ENCODE assay signal across 2 cellular contexts in genomic region chr14:35374273-35374681, GRCh38.
TF ChIP-seq lines count a peak whose summit lies in the region.

No MANE protein-coding gene starts in this region.

TF ChIP-seq in SK-N-SH, 30 proteins besides CTCF, POLR2A, EP300 and RAD21 (continued from another document):
- TF ChIP-seq, protein P1, sequence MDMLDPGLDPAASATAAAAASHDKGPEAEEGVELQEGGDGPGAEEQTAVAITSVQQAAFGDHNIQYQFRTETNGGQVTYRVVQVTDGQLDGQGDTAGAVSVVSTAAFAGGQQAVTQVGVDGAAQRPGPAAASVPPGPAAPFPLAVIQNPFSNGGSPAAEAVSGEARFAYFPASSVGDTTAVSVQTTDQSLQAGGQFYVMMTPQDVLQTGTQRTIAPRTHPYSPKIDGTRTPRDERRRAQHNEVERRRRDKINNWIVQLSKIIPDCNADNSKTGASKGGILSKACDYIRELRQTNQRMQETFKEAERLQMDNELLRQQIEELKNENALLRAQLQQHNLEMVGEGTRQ (IDR thresholded peaks at IDR 0.05; ENCODE audit: borderline replicate concordance, low read depth, low read length) = no peak
- TF ChIP-seq SMC3 (IDR thresholded peaks at IDR 0.05; ENCODE audit: low read depth, low read length) (no peak), YY1 (IDR thresholded peaks at IDR 0.05; ENCODE audit: low read depth) (no peak)
- TF ChIP-seq, protein P2, sequence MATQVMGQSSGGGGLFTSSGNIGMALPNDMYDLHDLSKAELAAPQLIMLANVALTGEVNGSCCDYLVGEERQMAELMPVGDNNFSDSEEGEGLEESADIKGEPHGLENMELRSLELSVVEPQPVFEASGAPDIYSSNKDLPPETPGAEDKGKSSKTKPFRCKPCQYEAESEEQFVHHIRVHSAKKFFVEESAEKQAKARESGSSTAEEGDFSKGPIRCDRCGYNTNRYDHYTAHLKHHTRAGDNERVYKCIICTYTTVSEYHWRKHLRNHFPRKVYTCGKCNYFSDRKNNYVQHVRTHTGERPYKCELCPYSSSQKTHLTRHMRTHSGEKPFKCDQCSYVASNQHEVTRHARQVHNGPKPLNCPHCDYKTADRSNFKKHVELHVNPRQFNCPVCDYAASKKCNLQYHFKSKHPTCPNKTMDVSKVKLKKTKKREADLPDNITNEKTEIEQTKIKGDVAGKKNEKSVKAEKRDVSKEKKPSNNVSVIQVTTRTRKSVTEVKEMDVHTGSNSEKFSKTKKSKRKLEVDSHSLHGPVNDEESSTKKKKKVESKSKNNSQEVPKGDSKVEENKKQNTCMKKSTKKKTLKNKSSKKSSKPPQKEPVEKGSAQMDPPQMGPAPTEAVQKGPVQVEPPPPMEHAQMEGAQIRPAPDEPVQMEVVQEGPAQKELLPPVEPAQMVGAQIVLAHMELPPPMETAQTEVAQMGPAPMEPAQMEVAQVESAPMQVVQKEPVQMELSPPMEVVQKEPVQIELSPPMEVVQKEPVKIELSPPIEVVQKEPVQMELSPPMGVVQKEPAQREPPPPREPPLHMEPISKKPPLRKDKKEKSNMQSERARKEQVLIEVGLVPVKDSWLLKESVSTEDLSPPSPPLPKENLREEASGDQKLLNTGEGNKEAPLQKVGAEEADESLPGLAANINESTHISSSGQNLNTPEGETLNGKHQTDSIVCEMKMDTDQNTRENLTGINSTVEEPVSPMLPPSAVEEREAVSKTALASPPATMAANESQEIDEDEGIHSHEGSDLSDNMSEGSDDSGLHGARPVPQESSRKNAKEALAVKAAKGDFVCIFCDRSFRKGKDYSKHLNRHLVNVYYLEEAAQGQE (IDR thresholded peaks at IDR 0.05; ENCODE audit: low read depth, low read length) = no peak

TF ChIP-seq in SK-N-SH treated with all-trans-retinoic acid at 6 μM for 48 hours, 23 proteins besides CTCF, POLR2A, EP300 and RAD21 (continued from another document):
- TF ChIP-seq, protein P3, sequence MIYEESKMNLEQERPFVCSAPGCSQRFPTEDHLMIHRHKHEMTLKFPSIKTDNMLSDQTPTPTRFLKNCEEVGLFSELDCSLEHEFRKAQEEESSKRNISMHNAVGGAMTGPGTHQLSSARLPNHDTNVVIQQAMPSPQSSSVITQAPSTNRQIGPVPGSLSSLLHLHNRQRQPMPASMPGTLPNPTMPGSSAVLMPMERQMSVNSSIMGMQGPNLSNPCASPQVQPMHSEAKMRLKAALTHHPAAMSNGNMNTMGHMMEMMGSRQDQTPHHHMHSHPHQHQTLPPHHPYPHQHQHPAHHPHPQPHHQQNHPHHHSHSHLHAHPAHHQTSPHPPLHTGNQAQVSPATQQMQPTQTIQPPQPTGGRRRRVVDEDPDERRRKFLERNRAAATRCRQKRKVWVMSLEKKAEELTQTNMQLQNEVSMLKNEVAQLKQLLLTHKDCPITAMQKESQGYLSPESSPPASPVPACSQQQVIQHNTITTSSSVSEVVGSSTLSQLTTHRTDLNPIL (CRISPR knock-in tag; IDR thresholded peaks at IDR 0.05; ENCODE audit: low read depth) = no peak
- TF ChIP-seq CSDC2 (CRISPR knock-in tag; IDR thresholded peaks at IDR 0.05) (no peak), ZFP3 (CRISPR knock-in tag; IDR thresholded peaks at IDR 0.05) (no peak), ZNF565 (CRISPR knock-in tag; conservative IDR thresholded peaks at IDR 0.05; ENCODE audit: low read depth) (no peak), ZNF70 (CRISPR knock-in tag; IDR thresholded peaks at IDR 0.05) (no peak), ARNTL (CRISPR knock-in tag; IDR thresholded peaks at IDR 0.05; ENCODE audit: borderline replicate concordance, low read depth) (no peak)
- TF ChIP-seq, protein P4, sequence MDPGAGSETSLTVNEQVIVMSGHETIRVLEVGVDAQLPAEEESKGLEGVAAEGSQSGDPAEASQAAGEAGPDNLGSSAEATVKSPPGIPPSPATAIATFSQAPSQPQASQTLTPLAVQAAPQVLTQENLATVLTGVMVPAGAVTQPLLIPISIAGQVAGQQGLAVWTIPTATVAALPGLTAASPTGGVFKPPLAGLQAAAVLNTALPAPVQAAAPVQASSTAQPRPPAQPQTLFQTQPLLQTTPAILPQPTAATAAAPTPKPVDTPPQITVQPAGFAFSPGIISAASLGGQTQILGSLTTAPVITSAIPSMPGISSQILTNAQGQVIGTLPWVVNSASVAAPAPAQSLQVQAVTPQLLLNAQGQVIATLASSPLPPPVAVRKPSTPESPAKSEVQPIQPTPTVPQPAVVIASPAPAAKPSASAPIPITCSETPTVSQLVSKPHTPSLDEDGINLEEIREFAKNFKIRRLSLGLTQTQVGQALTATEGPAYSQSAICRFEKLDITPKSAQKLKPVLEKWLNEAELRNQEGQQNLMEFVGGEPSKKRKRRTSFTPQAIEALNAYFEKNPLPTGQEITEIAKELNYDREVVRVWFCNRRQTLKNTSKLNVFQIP (CRISPR knock-in tag; IDR thresholded peaks at IDR 0.05; ENCODE audit: borderline replicate concordance, low read depth) = no peak
- TF ChIP-seq, protein P5, sequence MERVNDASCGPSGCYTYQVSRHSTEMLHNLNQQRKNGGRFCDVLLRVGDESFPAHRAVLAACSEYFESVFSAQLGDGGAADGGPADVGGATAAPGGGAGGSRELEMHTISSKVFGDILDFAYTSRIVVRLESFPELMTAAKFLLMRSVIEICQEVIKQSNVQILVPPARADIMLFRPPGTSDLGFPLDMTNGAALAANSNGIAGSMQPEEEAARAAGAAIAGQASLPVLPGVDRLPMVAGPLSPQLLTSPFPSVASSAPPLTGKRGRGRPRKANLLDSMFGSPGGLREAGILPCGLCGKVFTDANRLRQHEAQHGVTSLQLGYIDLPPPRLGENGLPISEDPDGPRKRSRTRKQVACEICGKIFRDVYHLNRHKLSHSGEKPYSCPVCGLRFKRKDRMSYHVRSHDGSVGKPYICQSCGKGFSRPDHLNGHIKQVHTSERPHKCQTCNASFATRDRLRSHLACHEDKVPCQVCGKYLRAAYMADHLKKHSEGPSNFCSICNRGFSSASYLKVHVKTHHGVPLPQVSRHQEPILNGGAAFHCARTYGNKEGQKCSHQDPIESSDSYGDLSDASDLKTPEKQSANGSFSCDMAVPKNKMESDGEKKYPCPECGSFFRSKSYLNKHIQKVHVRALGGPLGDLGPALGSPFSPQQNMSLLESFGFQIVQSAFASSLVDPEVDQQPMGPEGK (CRISPR knock-in tag; IDR thresholded peaks at IDR 0.05; ENCODE audit: borderline replicate concordance) = no peak
